In genomic region chr15:23402140-23402539, GRCh38 we compare ENCODE assay signal across 32 cellular contexts. TPM values are rescaled to one million over a fixed set of nuclear protein-coding genes. Genes with fewer than 3 reads are reported as not detected.
"Had no signal": no experiment of that assay in that cellular context is flagged by ENCODE, and none has a peak within 500 bp of the region (broad histone marks: within the 10 kb centered on the region; RNA-seq: fewer than 3 reads in every experiment).

No MANE protein-coding gene starts in this region.

- H3K4me3 ChIP-seq: esophagus squamous epithelium, hepatocyte, left lung, lower lobe of right lung, ovary, sigmoid colon, stomach, tibial nerve, upper lobe of left lung had no signal

- DNase-seq: cortex of kidney; effector memory CD8-positive, alpha-beta T cell; erythroblast; esophagus squamous epithelium; foreskin melanocyte; glutamatergic neuron; left lung; lower lobe of right lung; naive thymus-derived CD8-positive, alpha-beta T cell; nephron progenitor cell; occipital lobe; ovary; sigmoid colon; stimulated activated CD4-positive, alpha-beta T cell treated with anti-CD3 and anti-CD28 coated beads, Interleukin-2, amount 100 ng/mL, for 24 hours; stimulated activated CD4-positive, alpha-beta T cell treated with anti-CD3 and anti-CD28 coated beads, Interleukin-4, amount 100 ng/mL, for 24 hours; stimulated activated naive CD4-positive, alpha-beta T cell treated with Interleukin-2 at 50 U/mL for 16 hours; stomach; upper lobe of left lung had no signal

- FAIRE-seq: endometrium, kidney, urothelium cell line had no signal

- H3K27ac ChIP-seq: esophagus squamous epithelium, hepatocyte, left lung, lower lobe of right lung, ovary, sigmoid colon, stomach, tibial nerve, upper lobe of left lung had no signal

- H3K9me3 ChIP-seq: esophagus squamous epithelium, lower lobe of right lung, ovary, sigmoid colon, upper lobe of left lung had no signal

- ATAC-seq: effector memory CD8-positive, alpha-beta T cell; left lung; naive thymus-derived CD8-positive, alpha-beta T cell; stimulated activated effector memory CD8-positive, alpha-beta T cell treated with anti-CD3 and anti-CD28 coated beads, Interleukin-12 subunit alpha, Interleukin-12 subunit beta, amount 100 ng/mL, for 72 hours had no signal

- H3K36me3 ChIP-seq: esophagus squamous epithelium, left lung, lower lobe of right lung, ovary, sigmoid colon, stomach, tibial nerve, upper lobe of left lung had no signal

- H3K4me1 ChIP-seq: esophagus squamous epithelium, left lung, lower lobe of right lung, sigmoid colon, stomach, tibial nerve, upper lobe of left lung had no signal

- H3K27me3 ChIP-seq: esophagus squamous epithelium, hepatocyte, left lung, ovary, sigmoid colon, tibial nerve, upper lobe of left lung had no signal

RNA-seq across cellular contexts. Expression of gene GOLGA6L2, which starts 44.9 kb away (rescaled TPM):
- total RNA-seq: dermis microvascular lymphatic vessel endothelial cell; esophagus squamous epithelium; hepatocyte; kidney; left lung; lower lobe of right lung; mesenteric fat pad; myocyte; naive thymus-derived CD8-positive, alpha-beta T cell; occipital lobe; ovary; posterior vena cava; pulmonary artery endothelial cell; skeletal muscle tissue; stomach; subcutaneous adipose tissue; temporal lobe; tibial nerve; upper lobe of left lung had no signal
- polyA plus RNA-seq: hepatocyte; naive thymus-derived CD8-positive, alpha-beta T cell; ovary; sigmoid colon; stomach had no signal

RNA-seq across cellular contexts. Expression of gene GOLGA8S, which starts 47.6 kb away (rescaled TPM):
- total RNA-seq: dermis microvascular lymphatic vessel endothelial cell, myocyte, occipital lobe, skeletal muscle tissue had no signal
- polyA plus RNA-seq: naive thymus-derived CD8-positive, alpha-beta T cell had no signal
